In the genomic region with DNA sequence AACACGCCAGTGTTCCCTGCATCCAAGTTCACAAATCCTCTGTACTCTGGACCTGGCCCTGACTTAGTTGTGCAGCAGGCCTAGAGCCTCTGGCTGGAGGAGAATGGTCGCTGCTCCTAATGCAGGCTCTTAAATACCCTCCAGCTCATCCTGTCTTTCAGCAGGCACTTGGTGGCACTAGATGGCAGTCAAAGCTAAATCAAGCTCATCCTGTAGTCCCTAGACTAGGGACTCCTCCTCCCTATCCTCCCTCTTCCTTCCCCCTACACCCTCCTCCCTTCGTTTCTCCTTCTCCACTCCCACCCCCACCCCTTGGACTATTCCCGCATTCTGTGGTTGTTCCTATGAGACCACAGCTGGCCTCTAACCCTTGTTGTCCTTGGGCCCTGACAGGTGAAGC, we compare ENCODE assay signal across 7 cellular contexts. TPM values are rescaled to one million over a fixed set of nuclear protein-coding genes. Genes with fewer than 3 reads are reported as not detected.
DNase-seq lines count a peak whose midpoint lies in the region; ATAC-seq and TF ChIP-seq lines count a peak whose summit lies in the region.

No MANE protein-coding gene starts in this region.

- H3K27me3 ChIP-seq in trophoblast cell (ENCODE audit: insufficient read depth, low read length) (no peaks in the 10 kb centered on the region), upper lobe of left lung (no peaks in the 10 kb centered on the region)
- H3K27me3 ChIP-seq in CD4-positive, alpha-beta T cell (ENCODE audit: control insufficient read depth, insufficient read depth, low read length) = peaks cover 7% of the 10 kb centered on the region

- H3K79me2 ChIP-seq in trophoblast cell (ENCODE audit: control insufficient read depth, insufficient read depth, low read length, poor library complexity) = peaks cover 2% of the 10 kb centered on the region

- TF ChIP-seq CTCF in endothelial cell (IDR thresholded peaks at IDR 0.05; ENCODE audit: unreplicated experiment) (no peak), upper lobe of left lung (IDR thresholded peaks at IDR 0.05) (no peak)
- TF ChIP-seq CTCF in CD4-positive, alpha-beta T cell (IDR thresholded peaks at IDR 0.05) = no peak

- DNase-seq in NCI-H446 treated with DMSO at 0.1 percent for 48 hours (lab: John Stamatoyannopoulos, UW) (peak; percentile 41), endothelial cell (ENCODE audit: low spot score) (peak; percentile 18), trophoblast cell (peak in 1 of 2 donors; percentile 18), upper lobe of left lung (no peak)
- DNase-seq in CD4-positive, alpha-beta T cell = no peak
- DNase-seq in stimulated activated CD4-positive, alpha-beta T cell treated with anti-CD3 and anti-CD28 coated beads, Interleukin-15, amount 100 ng/mL, for 24 hours = no peak

- H3K4me2 ChIP-seq in trophoblast cell (ENCODE audit: low read length) = peak overlapping the region; percentile 34

- H2AK5ac ChIP-seq in trophoblast cell (ENCODE audit: low read length) = peak overlapping the region; percentile 70

- intact Hi-C loops in CD4-positive, alpha-beta T cell (cut with DNase I, micrococcal nuclease) = no loop called here

- H3K79me1 ChIP-seq in trophoblast cell (ENCODE audit: low read length) = peaks cover 14% of the 10 kb centered on the region

- H2BK5ac ChIP-seq in trophoblast cell (ENCODE audit: low read depth, low read length, poor library complexity) = peak overlapping the region; percentile 89

- H3K4me1 ChIP-seq in trophoblast cell (ENCODE audit: control insufficient read depth in 1 of 2, insufficient read depth in 2 of 2, low read length in 2 of 2) (peaks cover 16 to 21% of the 10 kb centered on the region in 2 experiments), upper lobe of left lung (no peaks in the 10 kb centered on the region)

- H3K4me3 ChIP-seq in trophoblast cell (ENCODE audit: low read depth, low read length) (no peak overlapping the region), upper lobe of left lung (no peak overlapping the region)

- H3K36me3 Mint-ChIP-seq in endothelial cell (ENCODE audit: low read depth, unreplicated experiment) = no peaks in the 10 kb centered on the region
- H3K36me3 Mint-ChIP-seq in CD4-positive, alpha-beta T cell (ENCODE audit: low read depth) = no peaks in the 10 kb centered on the region

- peak overlapping the region; percentile 77 for H2AFZ ChIP-seq in trophoblast cell (ENCODE audit: insufficient read depth, low read length, poor library complexity)

- ATAC-seq in GM21786 (IDR thresholded peaks at IDR 0.05; ENCODE audit: unreplicated experiment) (peak; percentile 47), upper lobe of left lung (ENCODE audit: low FRiP score in 2 of 2) (no peak)
- no peak for ATAC-seq in CD4-positive, alpha-beta T cell (ENCODE audit: poor library complexity)

- peak overlapping the region; percentile 78 for H4K91ac ChIP-seq in trophoblast cell (ENCODE audit: low read depth, low read length)

- CTCF ChIA-PET in CD4-positive, alpha-beta T cell (lab: Charles Lee) = interaction anchor here (0.5 to 1.0 kb wide), 3 partner anchors 12 to 142 kb away, joined by 3 to 5 read pairs (median 3); no protein-coding TSS in a partner anchor

- H3K27ac Mint-ChIP-seq in endothelial cell (ENCODE audit: unreplicated experiment) = no peak overlapping the region
- H3K27ac Mint-ChIP-seq in CD4-positive, alpha-beta T cell = no peak overlapping the region

- H3K9me3 ChIP-seq in trophoblast cell (ENCODE audit: insufficient read depth, low read depth, low read length) (no peaks in the 10 kb centered on the region), upper lobe of left lung (no peaks in the 10 kb centered on the region)
- H3K9me3 ChIP-seq in CD4-positive, alpha-beta T cell (ENCODE audit: control insufficient read depth, low read length) = no peaks in the 10 kb centered on the region

- no peak overlapping the region for H3K23ac ChIP-seq in trophoblast cell (ENCODE audit: low read length)

- H3K36me3 ChIP-seq in trophoblast cell (ENCODE audit: control insufficient read depth in 1 of 2, insufficient read depth in 2 of 2, low read length in 2 of 2) = no peaks in the 10 kb centered on the region
- H3K36me3 ChIP-seq in upper lobe of left lung = no peaks in the 10 kb centered on the region

- H4K12ac ChIP-seq in trophoblast cell (ENCODE audit: low read depth, low read length) = peak overlapping the region; percentile 6

- POLR2A ChIA-PET in CD4-positive, alpha-beta T cell (lab: Charles Lee) = no interaction called here

- peak overlapping the region; percentile 56 for H4K8ac ChIP-seq in trophoblast cell (ENCODE audit: low read depth, low read length)

- peaks cover 2% of the 10 kb centered on the region for H3K27me3 Mint-ChIP-seq in endothelial cell (ENCODE audit: unreplicated experiment)
- H3K27me3 Mint-ChIP-seq in CD4-positive, alpha-beta T cell = peaks cover 18% of the 10 kb centered on the region

- peak overlapping the region; percentile 71 for H3K14ac ChIP-seq in trophoblast cell (ENCODE audit: low read length)

- no peak overlapping the region for H3K4me3 Mint-ChIP-seq in endothelial cell (ENCODE audit: unreplicated experiment)
- no peak overlapping the region for H3K4me3 Mint-ChIP-seq in CD4-positive, alpha-beta T cell

- no peak overlapping the region for H3K9ac ChIP-seq in trophoblast cell (ENCODE audit: low read length)

- TF ChIP-seq POLR2A in upper lobe of left lung (IDR thresholded peaks at IDR 0.05) = no peak

- peak overlapping the region; percentile 89 for H3K18ac ChIP-seq in trophoblast cell (ENCODE audit: low read length)

- H3K9me3 Mint-ChIP-seq in endothelial cell (ENCODE audit: unreplicated experiment) = no peaks in the 10 kb centered on the region
- no peaks in the 10 kb centered on the region for H3K9me3 Mint-ChIP-seq in CD4-positive, alpha-beta T cell

- H2BK120ac ChIP-seq in trophoblast cell (ENCODE audit: insufficient read depth, low read length, poor library complexity) = peak overlapping the region; percentile 81

- H3K4me1 Mint-ChIP-seq in endothelial cell (ENCODE audit: unreplicated experiment) = no peaks in the 10 kb centered on the region
- no peaks in the 10 kb centered on the region for H3K4me1 Mint-ChIP-seq in CD4-positive, alpha-beta T cell (ENCODE audit: low read depth)

- peak overlapping the region; percentile 57 for H3K4ac ChIP-seq in trophoblast cell (ENCODE audit: low read depth, low read length)

- H2BK12ac ChIP-seq in trophoblast cell (ENCODE audit: low read length) = peak overlapping the region; percentile 78

- WGBS in trophoblast cell (ENCODE audit: extremely low coverage, insufficient coverage, insufficient read length) = 83% methylated on average over 1 of the region's 4 CpGs
- WGBS in upper lobe of left lung, 2 donors = 56 to 63% methylated on average over 4 of the region's 4 CpGs

- H3K27ac ChIP-seq in trophoblast cell (ENCODE audit: low read depth, low read length) = peak overlapping the region; percentile 88
- H3K27ac ChIP-seq in upper lobe of left lung = no peak overlapping the region
- no peak overlapping the region for H3K27ac ChIP-seq in CD4-positive, alpha-beta T cell (ENCODE audit: low read depth, low read length)

- TF ChIP-seq EP300 in upper lobe of left lung (IDR thresholded peaks at IDR 0.05) = no peak

RNA-seq across cellular contexts. Expression of a gene that starts 41.5 kb away (rescaled TPM):
- total RNA-seq in endothelial cell (ENCODE audit: unreplicated experiment) = 44.5 TPM
- 11.3 and 12.1 TPM in 2 replicates for polyA plus RNA-seq in trophoblast cell (2013)
- 10 to 100 TPM; 21.0 to 44.0 (median 29.3) TPM for total RNA-seq in upper lobe of left lung
- total RNA-seq in CD4-positive, alpha-beta T cell = 10 to 100 TPM; 35.2 to 37.0 TPM

Comparison
In these comparisons a context has a peak if more than half of its experiments do, and no peak if none do; other contexts are left out.
1. DNase-seq: peak in NCI-H446 treated with DMSO at 0.1 percent for 48 hours (single experiment) and endothelial cell (single experiment); none in upper lobe of left lung (0 of 2), CD4-positive, alpha-beta T cell (0 of 10) and stimulated activated CD4-positive, alpha-beta T cell treated with anti-CD3 and anti-CD28 coated beads, Interleukin-15, amount 100 ng/mL, for 24 hours (single experiment).